In genomic region chr5:74392698-74393431, GRCh38 we compare ENCODE assay signal across 13 cellular contexts.
A peak's percentile ranks its signal among the peaks of the same experiment; 100 is the strongest.
DNase-seq lines count a peak whose midpoint lies in the region; ATAC-seq, FAIRE-seq and TF ChIP-seq lines count a peak whose summit lies in the region.
"Had no signal": no experiment of that assay in that cellular context is flagged by ENCODE, and none has a peak within 500 bp of the region (broad histone marks: within the 10 kb centered on the region; RNA-seq: fewer than 3 reads in every experiment).

No MANE protein-coding gene starts in this region.

- no peak overlapping the region for H3K4me3 Mint-ChIP-seq in mesothelial cell of epicardium

- TF ChIP-seq CTCF in bronchial epithelial cell (IDR thresholded peaks at IDR 0.05; ENCODE audit: insufficient read depth, low read length, severe bottlenecking) (no peak), mesothelial cell of epicardium (IDR thresholded peaks at IDR 0.05; ENCODE audit: unreplicated experiment) (no peak)

- peak; percentile 40 for FAIRE-seq in bronchial epithelial cell (lab: Jason Lieb, UNC)

- peaks cover 73% of the 10 kb centered on the region for H3K4me1 Mint-ChIP-seq in mesothelial cell of epicardium

- no peak overlapping the region for H3K4me3 ChIP-seq in bronchial epithelial cell (ENCODE audit: low read depth, low read length)
- H3K4me3 ChIP-seq: BLaER1 treated with 17β-estradiol and CSF1 and Interleukin-3, amounts not matched to agents 10 nM and 100 nM; cardiac muscle cell had no signal

- no peaks in the 10 kb centered on the region for H3K9me3 Mint-ChIP-seq in mesothelial cell of epicardium

- ATAC-seq in GM21447 (IDR thresholded peaks at IDR 0.05; ENCODE audit: unreplicated experiment): no peak
- ATAC-seq in GM18907 (IDR thresholded peaks at IDR 0.05; ENCODE audit: unreplicated experiment): no peak

- H3K27me3 Mint-ChIP-seq in mesothelial cell of epicardium (ENCODE audit: low read depth): no peaks in the 10 kb centered on the region

- H3K27ac Mint-ChIP-seq in mesothelial cell of epicardium: peak overlapping the region; percentile 81

- DNase-seq in EH (ENCODE audit: low read depth) (peak; percentile 59), NCI-H69 (lab: John Stamatoyannopoulos, UW) (peak; percentile 53), bronchial epithelial cell (ENCODE audit: low read depth) (peak; percentile 62), mesothelial cell of epicardium (ENCODE audit: low spot score in 2 of 2, unreplicated experiment in 2 of 2) (peak in 1 of 2 experiments; percentile 53), hippocampal formation (lab: John Stamatoyannopoulos, UW) (no peak), DMS 273 treated with DMSO at 0.1 percent for 48 hours (lab: John Stamatoyannopoulos, UW) (no peak)
- DNase-seq: activated CD4-positive, CD25-positive, alpha-beta regulatory T cell treated with anti-CD3 and anti-CD28 coated beads, Interleukin-2, amount 50 U/mL, for 72 hours; NCI-H526; substantia nigra had no signal

- no peaks in the 10 kb centered on the region for H3K36me3 ChIP-seq in bronchial epithelial cell (ENCODE audit: control insufficient read depth, insufficient read depth, low read length)
- H3K36me3 ChIP-seq: BLaER1 treated with 17β-estradiol and CSF1 and Interleukin-3, amounts not matched to agents 10 nM and 100 nM; cardiac muscle cell had no signal

- no peaks in the 10 kb centered on the region for H3K27me3 ChIP-seq in bronchial epithelial cell (ENCODE audit: control insufficient read depth, insufficient read depth, low read length)
- H3K27me3 ChIP-seq: BLaER1 treated with 17β-estradiol and CSF1 and Interleukin-3, amounts not matched to agents 10 nM and 100 nM; cardiac muscle cell had no signal

- no peaks in the 10 kb centered on the region for H3K36me3 Mint-ChIP-seq in mesothelial cell of epicardium

Comparison
In these comparisons a context has a peak if more than half of its experiments do, and no peak if none do; other contexts are left out.
1. DNase-seq: peak in EH (single experiment), NCI-H69 (single experiment) and bronchial epithelial cell (single experiment); none in hippocampal formation (0 of 2) and DMS 273 treated with DMSO at 0.1 percent for 48 hours (single experiment).